In genomic region chr6:111483736-111484654, GRCh38 we compare ENCODE assay signal across 1 cellular context.
TF ChIP-seq lines count a peak whose summit lies in the region.

No MANE protein-coding gene starts in this region.

TF ChIP-seq in K562, 482 proteins besides CTCF, POLR2A, EP300 and RAD21 (continued from another document and continues in another):
- TF ChIP-seq ZBTB11 (CRISPR knock-in tag; IDR thresholded peaks at IDR 0.05) (peak in 1 of 3 experiments; percentile 76; a peak in 2 of 6 replicates), MYC (IDR thresholded peaks at IDR 0.05; ENCODE audit: low read depth, low read length) (peak; percentile 44; the same call in 1 of the 2 replicates), MYC (CRISPR knock-in tag; IDR thresholded peaks at IDR 0.05; ENCODE audit: borderline replicate concordance, low read depth) (no peak), NCOA2 (IDR thresholded peaks at IDR 0.05; ENCODE audit: partially characterized antibody in 2 of 2) (no peak), TFAP4 (CRISPR knock-in tag; IDR thresholded peaks at IDR 0.05; ENCODE audit: borderline replicate concordance) (peak; percentile 92), ZNF551 (CRISPR knock-in tag; IDR thresholded peaks at IDR 0.05) (no peak), XRCC3 (IDR thresholded peaks at IDR 0.05) (no peak), HDAC8 (tag; IDR thresholded peaks at IDR 0.05) (0 out of 2 replicates have a peak, but pooled peaks have one; percentile 26), PHF8 (IDR thresholded peaks at IDR 0.05; ENCODE audit: borderline replicate concordance, low read length) (peak; percentile 84), ZFP36 (IDR thresholded peaks at IDR 0.05; ENCODE audit: low read depth, low read length, partially characterized antibody) (no peak), NKRF (IDR thresholded peaks at IDR 0.05; ENCODE audit: borderline replicate concordance) (peak; percentile 33; the same call in 1 of the 2 replicates), SMARCC2 (IDR thresholded peaks at IDR 0.05; ENCODE audit: low read depth) (no peak), MAZ (CRISPR knock-in tag; conservative IDR thresholded peaks at IDR 0.05 in 1 of 2, IDR thresholded peaks at IDR 0.05 in 1 of 2) (peak; percentile 96 to 99), ZNF23 (CRISPR knock-in tag; IDR thresholded peaks at IDR 0.05) (no peak), LCOR (CRISPR knock-in tag; IDR thresholded peaks at IDR 0.05) (peak; percentile 92), STAT6 (CRISPR knock-in tag; IDR thresholded peaks at IDR 0.05) (no peak), POLR2G (IDR thresholded peaks at IDR 0.05; ENCODE audit: low read depth, low read length) (peak; percentile 90), ZNF165 (CRISPR knock-in tag; IDR thresholded peaks at IDR 0.05; ENCODE audit: borderline replicate concordance) (no peak), BRD4 (IDR thresholded peaks at IDR 0.05) (peak; percentile 92), C11orf30 (IDR thresholded peaks at IDR 0.05; ENCODE audit: low read depth) (no peak), RCOR1 (IDR thresholded peaks at IDR 0.05; ENCODE audit: borderline replicate concordance in 1 of 2, low read depth in 2 of 2, low read length in 2 of 2) (peak in 1 of 2 experiments; percentile 57; a peak in 1 of 4 replicates), ZNF586 (CRISPR knock-in tag; conservative IDR thresholded peaks at IDR 0.05) (no peak), SMARCA5 (IDR thresholded peaks at IDR 0.05) (no peak), MAFF (IDR thresholded peaks at IDR 0.05; ENCODE audit: low read length) (no peak), ZNF76 (CRISPR knock-in tag; IDR thresholded peaks at IDR 0.05; ENCODE audit: borderline replicate concordance) (no peak), HDAC1 (IDR thresholded peaks at IDR 0.05) (peak; percentile 53 to 77; a peak in 2 of 4 replicates), NR2C2 (CRISPR knock-in tag; IDR thresholded peaks at IDR 0.05) (no peak), NR2C2 (tag; IDR thresholded peaks at IDR 0.05) (peak; percentile 74), DPF2 (IDR thresholded peaks at IDR 0.05) (peak; percentile 55), ZBTB34 (CRISPR knock-in tag; IDR thresholded peaks at IDR 0.05) (no peak), ETV5 (CRISPR knock-in tag; IDR thresholded peaks at IDR 0.05; ENCODE audit: low read depth) (0 out of 2 replicates have a peak, but pooled peaks have one; percentile 22), FOXK2 (conservative IDR thresholded peaks at IDR 0.05 in 1 of 2, IDR thresholded peaks at IDR 0.05 in 1 of 2; ENCODE audit: low read depth in 2 of 2) (peak in 1 of 2 experiments; percentile 39; a peak in 1 of 4 replicates), RNF2 (IDR thresholded peaks at IDR 0.05) (peak; percentile 78), DACH1 (IDR thresholded peaks at IDR 0.05; ENCODE audit: partially characterized antibody) (peak; percentile 59), SRF (CRISPR knock-in tag; IDR thresholded peaks at IDR 0.05) (peak; percentile 46 to 80; a peak in 2 of 4 replicates), MTA3 (IDR thresholded peaks at IDR 0.05; ENCODE audit: borderline replicate concordance) (peak; percentile 96), ZBTB8A (IDR thresholded peaks at IDR 0.05; ENCODE audit: partially characterized antibody) (no peak), ZBED1 (IDR thresholded peaks at IDR 0.05) (peak; percentile 64; the same call in 1 of the 2 replicates), RBM34 (IDR thresholded peaks at IDR 0.05; ENCODE audit: borderline replicate concordance, insufficient read depth, low read length) (no peak), CBX8 (IDR thresholded peaks at IDR 0.05; ENCODE audit: borderline replicate concordance, extremely low read depth, low read depth, low read length, poor library complexity, severe bottlenecking) (no peak), MEIS2 (IDR thresholded peaks at IDR 0.05; ENCODE audit: partially characterized antibody) (peak; percentile 68), ZNF384 (IDR thresholded peaks at IDR 0.05; ENCODE audit: low read depth, low read length) (no peak), GTF2E2 (tag; IDR thresholded peaks at IDR 0.05) (peak; percentile 70), ZKSCAN3 (CRISPR knock-in tag; IDR thresholded peaks at IDR 0.05) (no peak), ZNF212 (CRISPR knock-in tag; IDR thresholded peaks at IDR 0.05) (no peak), NCOA6 (IDR thresholded peaks at IDR 0.05) (no peak), GATAD2A (IDR thresholded peaks at IDR 0.05) (no peak), HMBOX1 (IDR thresholded peaks at IDR 0.05) (peak; percentile 77), ZNF584 (CRISPR knock-in tag; IDR thresholded peaks at IDR 0.05; ENCODE audit: low read depth) (peak; percentile 21; the same call in 1 of the 2 replicates), ESRRA (IDR thresholded peaks at IDR 0.05; ENCODE audit: borderline replicate concordance, low read depth) (peak; percentile 47), NR4A1 (CRISPR knock-in tag; IDR thresholded peaks at IDR 0.05) (peak; percentile 69; the same call in 1 of the 2 replicates), NR4A1 (tag; IDR thresholded peaks at IDR 0.05) (no peak), ZNF77 (CRISPR knock-in tag; IDR thresholded peaks at IDR 0.05) (no peak), ZNF699 (CRISPR knock-in tag; IDR thresholded peaks at IDR 0.05; ENCODE audit: insufficient replicate concordance) (no peak), TBP (optimal IDR thresholded peaks at IDR 0.05; ENCODE audit: low read depth, low read length) (peak; percentile 95)
- TF ChIP-seq, protein P1, sequence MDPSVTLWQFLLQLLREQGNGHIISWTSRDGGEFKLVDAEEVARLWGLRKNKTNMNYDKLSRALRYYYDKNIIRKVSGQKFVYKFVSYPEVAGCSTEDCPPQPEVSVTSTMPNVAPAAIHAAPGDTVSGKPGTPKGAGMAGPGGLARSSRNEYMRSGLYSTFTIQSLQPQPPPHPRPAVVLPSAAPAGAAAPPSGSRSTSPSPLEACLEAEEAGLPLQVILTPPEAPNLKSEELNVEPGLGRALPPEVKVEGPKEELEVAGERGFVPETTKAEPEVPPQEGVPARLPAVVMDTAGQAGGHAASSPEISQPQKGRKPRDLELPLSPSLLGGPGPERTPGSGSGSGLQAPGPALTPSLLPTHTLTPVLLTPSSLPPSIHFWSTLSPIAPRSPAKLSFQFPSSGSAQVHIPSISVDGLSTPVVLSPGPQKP (CRISPR knock-in tag; IDR thresholded peaks at IDR 0.05): no peak
- TF ChIP-seq, protein P2, sequence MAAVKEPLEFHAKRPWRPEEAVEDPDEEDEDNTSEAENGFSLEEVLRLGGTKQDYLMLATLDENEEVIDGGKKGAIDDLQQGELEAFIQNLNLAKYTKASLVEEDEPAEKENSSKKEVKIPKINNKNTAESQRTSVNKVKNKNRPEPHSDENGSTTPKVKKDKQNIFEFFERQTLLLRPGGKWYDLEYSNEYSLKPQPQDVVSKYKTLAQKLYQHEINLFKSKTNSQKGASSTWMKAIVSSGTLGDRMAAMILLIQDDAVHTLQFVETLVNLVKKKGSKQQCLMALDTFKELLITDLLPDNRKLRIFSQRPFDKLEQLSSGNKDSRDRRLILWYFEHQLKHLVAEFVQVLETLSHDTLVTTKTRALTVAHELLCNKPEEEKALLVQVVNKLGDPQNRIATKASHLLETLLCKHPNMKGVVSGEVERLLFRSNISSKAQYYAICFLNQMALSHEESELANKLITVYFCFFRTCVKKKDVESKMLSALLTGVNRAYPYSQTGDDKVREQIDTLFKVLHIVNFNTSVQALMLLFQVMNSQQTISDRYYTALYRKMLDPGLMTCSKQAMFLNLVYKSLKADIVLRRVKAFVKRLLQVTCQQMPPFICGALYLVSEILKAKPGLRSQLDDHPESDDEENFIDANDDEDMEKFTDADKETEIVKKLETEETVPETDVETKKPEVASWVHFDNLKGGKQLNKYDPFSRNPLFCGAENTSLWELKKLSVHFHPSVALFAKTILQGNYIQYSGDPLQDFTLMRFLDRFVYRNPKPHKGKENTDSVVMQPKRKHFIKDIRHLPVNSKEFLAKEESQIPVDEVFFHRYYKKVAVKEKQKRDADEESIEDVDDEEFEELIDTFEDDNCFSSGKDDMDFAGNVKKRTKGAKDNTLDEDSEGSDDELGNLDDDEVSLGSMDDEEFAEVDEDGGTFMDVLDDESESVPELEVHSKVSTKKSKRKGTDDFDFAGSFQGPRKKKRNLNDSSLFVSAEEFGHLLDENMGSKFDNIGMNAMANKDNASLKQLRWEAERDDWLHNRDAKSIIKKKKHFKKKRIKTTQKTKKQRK (IDR thresholded peaks at IDR 0.05; ENCODE audit: borderline replicate concordance, low read depth, low read length): no peak
